Comparison of ENCODE assay signal across 2 cellular contexts in the genomic region with DNA sequence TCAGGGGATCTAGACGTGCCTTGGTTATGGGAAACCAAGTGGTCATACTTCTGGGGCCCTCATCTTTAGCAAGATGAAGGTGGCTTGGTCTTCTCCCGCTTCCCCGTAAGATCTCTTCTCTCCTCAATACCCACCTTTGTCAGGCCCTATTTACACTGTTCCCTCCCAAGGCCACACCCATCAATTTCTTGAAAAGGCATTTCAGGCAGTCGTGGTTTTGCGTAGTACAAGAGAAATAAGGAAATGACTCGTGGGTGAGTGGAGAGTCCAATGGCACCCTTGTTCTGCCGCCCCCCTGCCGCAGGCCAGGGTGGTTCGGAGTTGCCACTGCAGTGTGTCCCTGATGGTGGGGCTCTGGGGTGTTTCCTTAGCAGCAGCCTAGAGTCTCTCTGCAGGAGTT.
TF ChIP-seq lines count a peak whose summit lies in the region.

No MANE protein-coding gene starts in this region.

TF ChIP-seq in SK-N-SH treated with all-trans-retinoic acid at 6 μM for 48 hours, 23 proteins besides CTCF, POLR2A, EP300 and RAD21 (continued from another document):
- no peak for TF ChIP-seq ZC3H10 (CRISPR knock-in tag; IDR thresholded peaks at IDR 0.05)
- TF ChIP-seq ISL1 (CRISPR knock-in tag; IDR thresholded peaks at IDR 0.05) = no peak
- TF ChIP-seq ZNF565 (CRISPR knock-in tag; conservative IDR thresholded peaks at IDR 0.05; ENCODE audit: low read depth) = no peak
- no peak for TF ChIP-seq PPARA (CRISPR knock-in tag; IDR thresholded peaks at IDR 0.05; ENCODE audit: borderline replicate concordance)
- TF ChIP-seq, protein P1, sequence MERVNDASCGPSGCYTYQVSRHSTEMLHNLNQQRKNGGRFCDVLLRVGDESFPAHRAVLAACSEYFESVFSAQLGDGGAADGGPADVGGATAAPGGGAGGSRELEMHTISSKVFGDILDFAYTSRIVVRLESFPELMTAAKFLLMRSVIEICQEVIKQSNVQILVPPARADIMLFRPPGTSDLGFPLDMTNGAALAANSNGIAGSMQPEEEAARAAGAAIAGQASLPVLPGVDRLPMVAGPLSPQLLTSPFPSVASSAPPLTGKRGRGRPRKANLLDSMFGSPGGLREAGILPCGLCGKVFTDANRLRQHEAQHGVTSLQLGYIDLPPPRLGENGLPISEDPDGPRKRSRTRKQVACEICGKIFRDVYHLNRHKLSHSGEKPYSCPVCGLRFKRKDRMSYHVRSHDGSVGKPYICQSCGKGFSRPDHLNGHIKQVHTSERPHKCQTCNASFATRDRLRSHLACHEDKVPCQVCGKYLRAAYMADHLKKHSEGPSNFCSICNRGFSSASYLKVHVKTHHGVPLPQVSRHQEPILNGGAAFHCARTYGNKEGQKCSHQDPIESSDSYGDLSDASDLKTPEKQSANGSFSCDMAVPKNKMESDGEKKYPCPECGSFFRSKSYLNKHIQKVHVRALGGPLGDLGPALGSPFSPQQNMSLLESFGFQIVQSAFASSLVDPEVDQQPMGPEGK (CRISPR knock-in tag; IDR thresholded peaks at IDR 0.05; ENCODE audit: borderline replicate concordance) = no peak
- no peak for TF ChIP-seq ARNTL (CRISPR knock-in tag; IDR thresholded peaks at IDR 0.05; ENCODE audit: borderline replicate concordance, low read depth)
- TF ChIP-seq GLIS3 (CRISPR knock-in tag; IDR thresholded peaks at IDR 0.05) = no peak
- TF ChIP-seq OSR1 (CRISPR knock-in tag; IDR thresholded peaks at IDR 0.05) = no peak
- TF ChIP-seq, protein P2, sequence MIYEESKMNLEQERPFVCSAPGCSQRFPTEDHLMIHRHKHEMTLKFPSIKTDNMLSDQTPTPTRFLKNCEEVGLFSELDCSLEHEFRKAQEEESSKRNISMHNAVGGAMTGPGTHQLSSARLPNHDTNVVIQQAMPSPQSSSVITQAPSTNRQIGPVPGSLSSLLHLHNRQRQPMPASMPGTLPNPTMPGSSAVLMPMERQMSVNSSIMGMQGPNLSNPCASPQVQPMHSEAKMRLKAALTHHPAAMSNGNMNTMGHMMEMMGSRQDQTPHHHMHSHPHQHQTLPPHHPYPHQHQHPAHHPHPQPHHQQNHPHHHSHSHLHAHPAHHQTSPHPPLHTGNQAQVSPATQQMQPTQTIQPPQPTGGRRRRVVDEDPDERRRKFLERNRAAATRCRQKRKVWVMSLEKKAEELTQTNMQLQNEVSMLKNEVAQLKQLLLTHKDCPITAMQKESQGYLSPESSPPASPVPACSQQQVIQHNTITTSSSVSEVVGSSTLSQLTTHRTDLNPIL (CRISPR knock-in tag; IDR thresholded peaks at IDR 0.05; ENCODE audit: low read depth) = no peak
- no peak for TF ChIP-seq CSDC2 (CRISPR knock-in tag; IDR thresholded peaks at IDR 0.05)
- TF ChIP-seq TCF4 (CRISPR knock-in tag; IDR thresholded peaks at IDR 0.05; ENCODE audit: borderline replicate concordance) = no peak
- TF ChIP-seq, protein P3, sequence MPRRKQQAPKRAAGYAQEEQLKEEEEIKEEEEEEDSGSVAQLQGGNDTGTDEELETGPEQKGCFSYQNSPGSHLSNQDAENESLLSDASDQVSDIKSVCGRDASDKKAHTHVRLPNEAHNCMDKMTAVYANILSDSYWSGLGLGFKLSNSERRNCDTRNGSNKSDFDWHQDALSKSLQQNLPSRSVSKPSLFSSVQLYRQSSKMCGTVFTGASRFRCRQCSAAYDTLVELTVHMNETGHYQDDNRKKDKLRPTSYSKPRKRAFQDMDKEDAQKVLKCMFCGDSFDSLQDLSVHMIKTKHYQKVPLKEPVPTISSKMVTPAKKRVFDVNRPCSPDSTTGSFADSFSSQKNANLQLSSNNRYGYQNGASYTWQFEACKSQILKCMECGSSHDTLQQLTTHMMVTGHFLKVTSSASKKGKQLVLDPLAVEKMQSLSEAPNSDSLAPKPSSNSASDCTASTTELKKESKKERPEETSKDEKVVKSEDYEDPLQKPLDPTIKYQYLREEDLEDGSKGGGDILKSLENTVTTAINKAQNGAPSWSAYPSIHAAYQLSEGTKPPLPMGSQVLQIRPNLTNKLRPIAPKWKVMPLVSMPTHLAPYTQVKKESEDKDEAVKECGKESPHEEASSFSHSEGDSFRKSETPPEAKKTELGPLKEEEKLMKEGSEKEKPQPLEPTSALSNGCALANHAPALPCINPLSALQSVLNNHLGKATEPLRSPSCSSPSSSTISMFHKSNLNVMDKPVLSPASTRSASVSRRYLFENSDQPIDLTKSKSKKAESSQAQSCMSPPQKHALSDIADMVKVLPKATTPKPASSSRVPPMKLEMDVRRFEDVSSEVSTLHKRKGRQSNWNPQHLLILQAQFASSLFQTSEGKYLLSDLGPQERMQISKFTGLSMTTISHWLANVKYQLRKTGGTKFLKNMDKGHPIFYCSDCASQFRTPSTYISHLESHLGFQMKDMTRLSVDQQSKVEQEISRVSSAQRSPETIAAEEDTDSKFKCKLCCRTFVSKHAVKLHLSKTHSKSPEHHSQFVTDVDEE (CRISPR knock-in tag; IDR thresholded peaks at IDR 0.05) = no peak

TF ChIP-seq in GM23338, 12 proteins besides CTCF, POLR2A, EP300 and RAD21 (continued from another document):
- TF ChIP-seq, protein P4, sequence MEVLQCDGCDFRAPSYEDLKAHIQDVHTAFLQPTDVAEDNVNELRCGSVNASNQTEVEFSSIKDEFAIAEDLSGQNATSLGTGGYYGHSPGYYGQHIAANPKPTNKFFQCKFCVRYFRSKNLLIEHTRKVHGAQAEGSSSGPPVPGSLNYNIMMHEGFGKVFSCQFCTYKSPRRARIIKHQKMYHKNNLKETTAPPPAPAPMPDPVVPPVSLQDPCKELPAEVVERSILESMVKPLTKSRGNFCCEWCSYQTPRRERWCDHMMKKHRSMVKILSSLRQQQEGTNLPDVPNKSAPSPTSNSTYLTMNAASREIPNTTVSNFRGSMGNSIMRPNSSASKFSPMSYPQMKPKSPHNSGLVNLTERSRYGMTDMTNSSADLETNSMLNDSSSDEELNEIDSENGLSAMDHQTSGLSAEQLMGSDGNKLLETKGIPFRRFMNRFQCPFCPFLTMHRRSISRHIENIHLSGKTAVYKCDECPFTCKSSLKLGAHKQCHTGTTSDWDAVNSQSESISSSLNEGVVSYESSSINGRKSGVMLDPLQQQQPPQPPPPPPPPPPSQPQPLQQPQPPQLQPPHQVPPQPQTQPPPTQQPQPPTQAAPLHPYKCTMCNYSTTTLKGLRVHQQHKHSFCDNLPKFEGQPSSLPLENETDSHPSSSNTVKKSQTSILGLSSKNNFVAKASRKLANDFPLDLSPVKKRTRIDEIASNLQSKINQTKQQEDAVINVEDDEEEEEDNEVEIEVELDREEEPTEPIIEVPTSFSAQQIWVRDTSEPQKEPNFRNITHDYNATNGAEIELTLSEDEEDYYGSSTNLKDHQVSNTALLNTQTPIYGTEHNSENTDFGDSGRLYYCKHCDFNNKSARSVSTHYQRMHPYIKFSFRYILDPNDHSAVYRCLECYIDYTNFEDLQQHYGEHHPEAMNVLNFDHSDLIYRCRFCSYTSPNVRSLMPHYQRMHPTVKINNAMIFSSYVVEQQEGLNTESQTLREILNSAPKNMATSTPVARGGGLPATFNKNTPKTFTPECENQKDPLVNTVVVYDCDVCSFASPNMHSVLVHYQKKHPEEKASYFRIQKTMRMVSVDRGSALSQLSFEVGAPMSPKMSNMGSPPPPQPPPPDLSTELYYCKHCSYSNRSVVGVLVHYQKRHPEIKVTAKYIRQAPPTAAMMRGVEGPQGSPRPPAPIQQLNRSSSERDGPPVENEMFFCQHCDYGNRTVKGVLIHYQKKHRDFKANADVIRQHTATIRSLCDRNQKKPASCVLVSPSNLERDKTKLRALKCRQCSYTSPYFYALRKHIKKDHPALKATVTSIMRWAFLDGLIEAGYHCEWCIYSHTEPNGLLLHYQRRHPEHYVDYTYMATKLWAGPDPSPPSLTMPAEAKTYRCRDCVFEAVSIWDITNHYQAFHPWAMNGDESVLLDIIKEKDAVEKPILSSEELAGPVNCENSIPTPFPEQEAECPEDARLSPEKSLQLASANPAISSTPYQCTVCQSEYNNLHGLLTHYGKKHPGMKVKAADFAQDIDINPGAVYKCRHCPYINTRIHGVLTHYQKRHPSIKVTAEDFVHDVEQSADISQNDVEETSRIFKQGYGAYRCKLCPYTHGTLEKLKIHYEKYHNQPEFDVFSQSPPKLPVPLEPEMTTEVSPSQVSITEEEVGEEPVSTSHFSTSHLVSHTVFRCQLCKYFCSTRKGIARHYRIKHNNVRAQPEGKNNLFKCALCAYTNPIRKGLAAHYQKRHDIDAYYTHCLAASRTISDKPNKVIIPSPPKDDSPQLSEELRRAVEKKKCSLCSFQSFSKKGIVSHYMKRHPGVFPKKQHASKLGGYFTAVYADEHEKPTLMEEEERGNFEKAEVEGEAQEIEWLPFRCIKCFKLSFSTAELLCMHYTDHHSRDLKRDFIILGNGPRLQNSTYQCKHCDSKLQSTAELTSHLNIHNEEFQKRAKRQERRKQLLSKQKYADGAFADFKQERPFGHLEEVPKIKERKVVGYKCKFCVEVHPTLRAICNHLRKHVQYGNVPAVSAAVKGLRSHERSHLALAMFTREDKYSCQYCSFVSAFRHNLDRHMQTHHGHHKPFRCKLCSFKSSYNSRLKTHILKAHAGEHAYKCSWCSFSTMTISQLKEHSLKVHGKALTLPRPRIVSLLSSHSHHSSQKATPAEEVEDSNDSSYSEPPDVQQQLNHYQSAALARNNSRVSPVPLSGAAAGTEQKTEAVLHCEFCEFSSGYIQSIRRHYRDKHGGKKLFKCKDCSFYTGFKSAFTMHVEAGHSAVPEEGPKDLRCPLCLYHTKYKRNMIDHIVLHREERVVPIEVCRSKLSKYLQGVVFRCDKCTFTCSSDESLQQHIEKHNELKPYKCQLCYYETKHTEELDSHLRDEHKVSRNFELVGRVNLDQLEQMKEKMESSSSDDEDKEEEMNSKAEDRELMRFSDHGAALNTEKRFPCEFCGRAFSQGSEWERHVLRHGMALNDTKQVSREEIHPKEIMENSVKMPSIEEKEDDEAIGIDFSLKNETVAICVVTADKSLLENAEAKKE (CRISPR knock-in tag; IDR thresholded peaks at IDR 0.05) = no peak
